Comparison of ENCODE assay signal across 14 cellular contexts in the genomic region with DNA sequence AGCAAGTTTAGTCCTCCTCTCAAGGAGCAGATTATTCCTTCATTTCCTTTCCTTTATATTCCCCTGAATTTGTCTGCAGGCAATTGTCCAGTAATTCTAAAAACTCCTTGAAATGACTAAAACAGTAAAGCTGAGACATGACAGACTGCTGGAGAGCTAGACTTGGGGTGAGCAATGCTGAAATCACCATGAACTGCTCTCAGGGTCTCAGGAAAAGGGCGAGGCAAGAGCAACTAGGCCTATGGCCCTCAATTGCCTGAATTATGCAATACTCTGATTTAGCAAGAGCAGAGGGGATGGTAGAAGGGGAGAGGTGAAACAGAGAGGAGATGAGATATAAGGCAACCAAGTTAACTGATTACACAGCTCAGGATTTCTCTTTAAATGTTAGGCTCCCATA.
DNase-seq lines count a peak whose midpoint lies in the region; ATAC-seq and TF ChIP-seq lines count a peak whose summit lies in the region.
"Had no signal": no experiment of that assay in that cellular context is flagged by ENCODE, and none has a peak within 500 bp of the region (broad histone marks: within the 10 kb centered on the region; RNA-seq: fewer than 3 reads in every experiment).

No MANE protein-coding gene starts in this region.

- DNase-seq in GM04503 (ENCODE audit: low read depth) (peak; percentile 78), OCI-M1 (lab: John Stamatoyannopoulos, UW) (peak; percentile 31), epithelial cell of proximal tubule (ENCODE audit: low read depth) (peak; percentile 58), osteocyte (ENCODE audit: extremely low spot score, unreplicated experiment) (no peak), hepatic stellate cell (ENCODE audit: low spot score) (no peak), stomach (no peak)
- DNase-seq in stimulated activated CD4-positive, alpha-beta T cell treated with anti-CD3 and anti-CD28 coated beads, Interleukin-2, amount 100 ng/mL, for 24 hours: no peak
- DNase-seq: NCI-H1417, transverse colon had no signal

- H3K27me3 Mint-ChIP-seq in osteocyte (ENCODE audit: unreplicated experiment): no peaks in the 10 kb centered on the region

- H3K4me1 ChIP-seq in stomach: peaks cover 0 to 6% (median 0%) of the 10 kb centered on the region in 4 donors
- H3K4me1 ChIP-seq: HAP-1, transverse colon had no signal

- ATAC-seq in HG02571 (IDR thresholded peaks at IDR 0.05; ENCODE audit: unreplicated experiment): no peak

- WGBS in stomach, 5 donors: 58 to 79% (median 70%) methylated on average over 1 of the region's 1 CpG

- H3K9me3 ChIP-seq in stomach: no peaks in the 10 kb centered on the region
- H3K9me3 ChIP-seq: HAP-1, transverse colon had no signal

- no peaks in the 10 kb centered on the region for H3K36me3 ChIP-seq in stomach
- H3K36me3 ChIP-seq: HAP-1, transverse colon had no signal

- no peak for TF ChIP-seq EP300 in stomach (IDR thresholded peaks at IDR 0.05)

- peaks cover 71% of the 10 kb centered on the region for H3K4me1 Mint-ChIP-seq in osteocyte (ENCODE audit: unreplicated experiment)

- no peak overlapping the region for H3K4me3 Mint-ChIP-seq in osteocyte (ENCODE audit: unreplicated experiment)
- H3K4me3 Mint-ChIP-seq: activated T-helper 1 cell treated with anti-CD3 and anti-CD28 coated beads, Interleukin-12 subunit alpha, Interleukin-12 subunit beta, Interleukin-2, Interleukin-4 antibody, amounts not matched to agents 30 ng/mL and 10 ng/mL and 1 ng/mL, durations not matched to agents 14 hours and 24 hours and 36 hours; dendritic cell treated with granulocyte-macrophage colony-stimulating factor and Interleukin-4, amounts not matched to agents 40 ng/mL and 50 ng/mL, for 4 days had no signal

- H3K36me3 Mint-ChIP-seq in osteocyte (ENCODE audit: unreplicated experiment): peaks cover 2% of the 10 kb centered on the region

- H3K27me3 ChIP-seq in stomach: no peaks in the 10 kb centered on the region
- H3K27me3 ChIP-seq: transverse colon had no signal

- H3K4me3 ChIP-seq in epithelial cell of proximal tubule (ENCODE audit: low read depth, low read length): no peak overlapping the region
- no peak overlapping the region for H3K4me3 ChIP-seq in stomach
- H3K4me3 ChIP-seq: HAP-1, transverse colon had no signal

- H3K27ac ChIP-seq in stomach: no peak overlapping the region
- H3K27ac ChIP-seq: transverse colon, VCaP had no signal

- TF ChIP-seq CTCF in epithelial cell of proximal tubule (conservative IDR thresholded peaks at IDR 0.05; ENCODE audit: low read depth, low read length) (no peak), osteocyte (IDR thresholded peaks at IDR 0.05) (no peak), stomach (IDR thresholded peaks at IDR 0.05) (no peak)

- no peak for TF ChIP-seq POLR2A in stomach (IDR thresholded peaks at IDR 0.05)

- no peaks in the 10 kb centered on the region for H3K9me3 Mint-ChIP-seq in osteocyte (ENCODE audit: unreplicated experiment)
- H3K9me3 Mint-ChIP-seq: activated T-helper 1 cell treated with anti-CD3 and anti-CD28 coated beads, Interleukin-12 subunit alpha, Interleukin-12 subunit beta, Interleukin-2, Interleukin-4 antibody, amounts not matched to agents 30 ng/mL and 10 ng/mL and 1 ng/mL, durations not matched to agents 14 hours and 24 hours and 36 hours; dendritic cell treated with granulocyte-macrophage colony-stimulating factor and Interleukin-4, amounts not matched to agents 40 ng/mL and 50 ng/mL, for 4 days had no signal

- intact Hi-C loops in stomach (cut with DNase I; ENCODE audit: low total_unique reads): no loop called here

- peak overlapping the region; percentile 93 for H3K27ac Mint-ChIP-seq in osteocyte (ENCODE audit: unreplicated experiment)
- H3K27ac Mint-ChIP-seq: activated T-helper 1 cell treated with anti-CD3 and anti-CD28 coated beads, Interleukin-12 subunit alpha, Interleukin-12 subunit beta, Interleukin-2, Interleukin-4 antibody, amounts not matched to agents 30 ng/mL and 10 ng/mL and 1 ng/mL, durations not matched to agents 14 hours and 24 hours and 36 hours; dendritic cell treated with granulocyte-macrophage colony-stimulating factor and Interleukin-4, amounts not matched to agents 40 ng/mL and 50 ng/mL, for 4 days had no signal

Comparison
In these comparisons a context has a peak if more than half of its experiments do, and no peak if none do; other contexts are left out.
1. DNase-seq: peak in GM04503 (single experiment), OCI-M1 (single experiment) and epithelial cell of proximal tubule (single experiment); none in osteocyte (single experiment), stimulated activated CD4-positive, alpha-beta T cell treated with anti-CD3 and anti-CD28 coated beads, Interleukin-2, amount 100 ng/mL, for 24 hours (0 of 2), hepatic stellate cell (single experiment) and stomach (single experiment).